Comparison of ENCODE assay signal across 9 cellular contexts in the genomic region with DNA sequence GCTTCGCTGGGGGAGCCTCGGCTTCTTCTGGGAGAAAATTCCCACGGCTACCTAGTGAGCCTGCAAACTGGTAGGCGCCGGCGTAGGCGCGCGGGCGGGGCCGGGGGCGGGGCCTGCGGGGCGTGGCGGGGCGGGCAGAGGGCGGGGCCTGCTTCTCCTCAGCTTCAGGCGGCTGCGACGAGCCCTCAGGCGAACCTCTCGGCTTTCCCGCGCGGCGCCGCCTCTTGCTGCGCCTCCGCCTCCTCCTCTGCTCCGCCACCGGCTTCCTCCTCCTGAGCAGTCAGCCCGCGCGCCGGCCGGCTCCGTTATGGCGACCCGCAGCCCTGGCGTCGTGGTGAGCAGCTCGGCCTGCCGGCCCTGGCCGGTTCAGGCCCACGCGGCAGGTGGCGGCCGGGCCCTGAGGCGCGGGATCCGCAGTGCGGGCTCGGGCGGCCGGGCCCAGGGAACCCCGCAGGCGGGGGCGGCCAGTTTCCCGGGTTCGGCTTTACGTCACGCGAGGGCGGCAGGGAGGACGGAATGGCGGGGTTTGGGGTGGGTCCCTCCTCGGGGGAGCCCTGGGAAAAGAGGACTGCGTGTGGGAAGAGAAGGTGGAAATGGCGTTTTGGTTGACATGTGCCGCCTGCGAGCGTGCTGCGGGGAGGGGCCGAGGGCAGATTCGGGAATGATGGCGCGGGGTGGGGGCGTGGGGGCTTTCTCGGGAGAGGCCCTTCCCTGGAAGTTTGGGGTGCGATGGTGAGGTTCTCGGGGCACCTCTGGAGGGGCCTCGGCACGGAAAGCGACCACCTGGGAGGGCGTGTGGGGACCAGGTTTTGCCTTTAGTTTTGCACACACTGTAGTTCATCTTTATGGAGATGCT. TPM values are rescaled to one million over a fixed set of nuclear protein-coding genes. Genes with fewer than 3 reads are reported as not detected.
DNase-seq lines count a peak whose midpoint lies in the region; ATAC-seq, FAIRE-seq and TF ChIP-seq lines count a peak whose summit lies in the region.
"Had no signal": no experiment of that assay in that cellular context is flagged by ENCODE, and none has a peak within 500 bp of the region (broad histone marks: within the 10 kb centered on the region; RNA-seq: fewer than 3 reads in every experiment).

Gene HPRT1, plus strand, starts transcription at position 161 of the 856 bp plus-strand sequence. Its CDS starts 147 bp downstream, at position 308.

- H3K4me3 Mint-ChIP-seq in memory B cell: peak within 1 kb of the TSS; percentile 87

- POLR2A ChIA-PET in BJ (lab: Charles Lee): interaction anchor here (0.5 to 0.6 kb wide), 2 partner anchors 13 to 15 kb away, joined by 3 to 4 read pairs; no protein-coding TSS in a partner anchor

- DNase-seq in BJ (ENCODE audit: low read depth) (no peak), GM19239 (ENCODE audit: insufficient read length, low spot score) (peak; percentile 69), NCI-H774 (lab: John Stamatoyannopoulos, UW) (peak; percentile 79), memory B cell (ENCODE audit: low spot score in 2 of 2) (peak; percentile 52 to 54)
- DNase-seq in activated CD8-positive, alpha-beta memory T cell treated with anti-CD3 and anti-CD28 coated beads for 24 hours: peak; percentile 86
- peak; percentile 69 for DNase-seq in effector CD4-positive, alpha-beta T cell
- DNase-seq in stimulated activated CD4-positive, alpha-beta T cell treated with anti-CD3 and anti-CD28 coated beads, TNF-alpha, amount 100 ng/mL, for 48 hours (ENCODE audit: low read depth in 3 of 3): peak; percentile 37 to 61 (median 58)

- ATAC-seq in HG03439 (IDR thresholded peaks at IDR 0.05; ENCODE audit: unreplicated experiment) (peak; percentile 95), memory B cell (ENCODE audit: low read depth) (peak; percentile 93)

- CTCF ChIA-PET in BJ (lab: Yijun Ruan, JAX): no interaction called here

- peaks cover 7% of the 10 kb centered on the region for H3K4me1 Mint-ChIP-seq in memory B cell

- H3K36me3 Mint-ChIP-seq in memory B cell: no peaks in the 10 kb centered on the region

- no peaks in the 10 kb centered on the region for H3K27me3 ChIP-seq in BJ (ENCODE audit: control insufficient read depth, insufficient read depth, low read length)

- H3K4me3 ChIP-seq in BJ (ENCODE audit: low read depth, low read length): peak within 1 kb of the TSS; percentile 64

- H3K27ac Mint-ChIP-seq in memory B cell: peak within 1 kb of the TSS; percentile 35

- TF ChIP-seq CTCF in BJ (IDR thresholded peaks at IDR 0.05; ENCODE audit: insufficient read depth, low read depth, low read length): no peak

- no peaks in the 10 kb centered on the region for H3K9me3 Mint-ChIP-seq in memory B cell

- FAIRE-seq in GM19239 (lab: Jason Lieb, UNC): peak; percentile 42
- FAIRE-seq: TTC549 had no signal

- H3K27me3 Mint-ChIP-seq in memory B cell: no peaks in the 10 kb centered on the region

- no peaks in the 10 kb centered on the region for H3K36me3 ChIP-seq in BJ (ENCODE audit: control insufficient read depth, insufficient read depth, low read length)

RNA-seq across cellular contexts. Expression of gene HPRT1, which starts in this region (rescaled TPM):
- 8.8 and 20.6 TPM in 2 replicates for polyA plus RNA-seq in BJ (2011; rRNA removed)
- polyA minus RNA-seq in BJ (2011; rRNA and poly(A)+ RNA removed): 4.1 and 4.2 TPM in 2 replicates
